ENCODE assay signal across 1 cellular context in the genomic region with DNA sequence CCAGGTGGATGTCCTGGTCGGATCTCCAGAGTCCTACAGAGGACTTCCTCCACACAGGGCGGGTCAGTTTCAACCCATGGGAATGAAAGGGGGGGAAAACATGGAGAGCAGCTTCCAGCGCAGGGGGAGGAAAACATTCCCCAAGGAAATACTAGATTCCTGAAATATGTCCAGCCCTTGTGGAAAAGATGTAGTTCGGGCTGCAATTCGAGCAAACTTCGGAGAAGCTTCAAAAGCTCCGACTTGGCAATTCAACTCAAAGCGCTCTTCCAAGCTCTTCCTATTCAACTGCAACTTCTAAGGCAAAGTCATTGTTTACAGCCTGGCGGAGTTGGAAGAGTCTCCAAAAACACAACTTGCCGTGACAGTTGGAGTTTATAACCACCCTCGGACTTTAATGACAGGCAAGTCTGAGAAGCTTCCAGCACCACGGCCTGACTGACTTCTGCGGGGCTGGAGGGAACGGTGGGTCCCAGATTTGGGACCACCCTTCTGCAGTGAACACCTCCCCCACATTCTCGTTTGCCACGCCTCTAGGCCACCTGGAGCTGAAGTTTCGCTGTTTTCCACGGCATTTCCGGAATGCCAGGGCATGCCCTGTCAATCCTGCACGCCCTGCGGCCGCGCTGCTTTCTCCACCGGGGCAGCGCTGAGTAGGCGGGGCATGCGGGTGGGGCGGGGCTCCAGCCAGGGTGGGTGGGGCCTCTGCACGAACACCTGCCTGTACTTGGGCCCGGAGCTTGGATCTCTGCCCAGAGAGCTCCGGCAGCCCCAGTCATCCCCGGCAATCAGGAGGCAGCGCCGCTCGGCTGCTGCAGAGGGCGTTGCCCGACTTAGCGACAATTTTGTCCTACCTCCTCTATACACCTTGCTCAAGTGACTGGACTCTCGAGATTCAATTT.
TF ChIP-seq lines count a peak whose summit lies in the region.

No MANE protein-coding gene starts in this region.

TF ChIP-seq in SK-N-SH, 30 proteins besides CTCF, POLR2A, EP300 and RAD21 (continued from another document):
- TF ChIP-seq, protein P1, sequence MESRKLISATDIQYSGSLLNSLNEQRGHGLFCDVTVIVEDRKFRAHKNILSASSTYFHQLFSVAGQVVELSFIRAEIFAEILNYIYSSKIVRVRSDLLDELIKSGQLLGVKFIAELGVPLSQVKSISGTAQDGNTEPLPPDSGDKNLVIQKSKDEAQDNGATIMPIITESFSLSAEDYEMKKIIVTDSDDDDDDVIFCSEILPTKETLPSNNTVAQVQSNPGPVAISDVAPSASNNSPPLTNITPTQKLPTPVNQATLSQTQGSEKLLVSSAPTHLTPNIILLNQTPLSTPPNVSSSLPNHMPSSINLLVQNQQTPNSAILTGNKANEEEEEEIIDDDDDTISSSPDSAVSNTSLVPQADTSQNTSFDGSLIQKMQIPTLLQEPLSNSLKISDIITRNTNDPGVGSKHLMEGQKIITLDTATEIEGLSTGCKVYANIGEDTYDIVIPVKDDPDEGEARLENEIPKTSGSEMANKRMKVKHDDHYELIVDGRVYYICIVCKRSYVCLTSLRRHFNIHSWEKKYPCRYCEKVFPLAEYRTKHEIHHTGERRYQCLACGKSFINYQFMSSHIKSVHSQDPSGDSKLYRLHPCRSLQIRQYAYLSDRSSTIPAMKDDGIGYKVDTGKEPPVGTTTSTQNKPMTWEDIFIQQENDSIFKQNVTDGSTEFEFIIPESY (IDR thresholded peaks at IDR 0.05; ENCODE audit: borderline replicate concordance, low read depth) = no peak
- TF ChIP-seq CHD2 (IDR thresholded peaks at IDR 0.05; ENCODE audit: low read length, partially characterized antibody) (no peak), SMC3 (IDR thresholded peaks at IDR 0.05; ENCODE audit: low read depth, low read length) (0 out of 2 replicates have a peak, but pooled peaks have one; percentile 7), TCF12 (IDR thresholded peaks at IDR 0.05) (peak; percentile 0; the same call in 1 of the 2 replicates), NRF1 (IDR thresholded peaks at IDR 0.05; ENCODE audit: low read depth, low read length) (no peak), JUND (IDR thresholded peaks at IDR 0.05) (no peak), FOXJ3 (CRISPR knock-in tag; IDR thresholded peaks at IDR 0.05) (no peak), SIN3A (IDR thresholded peaks at IDR 0.05; ENCODE audit: borderline replicate concordance, low read depth, low read length) (peak; percentile 39; the same call in 1 of the 2 replicates)
- TF ChIP-seq, protein P2, sequence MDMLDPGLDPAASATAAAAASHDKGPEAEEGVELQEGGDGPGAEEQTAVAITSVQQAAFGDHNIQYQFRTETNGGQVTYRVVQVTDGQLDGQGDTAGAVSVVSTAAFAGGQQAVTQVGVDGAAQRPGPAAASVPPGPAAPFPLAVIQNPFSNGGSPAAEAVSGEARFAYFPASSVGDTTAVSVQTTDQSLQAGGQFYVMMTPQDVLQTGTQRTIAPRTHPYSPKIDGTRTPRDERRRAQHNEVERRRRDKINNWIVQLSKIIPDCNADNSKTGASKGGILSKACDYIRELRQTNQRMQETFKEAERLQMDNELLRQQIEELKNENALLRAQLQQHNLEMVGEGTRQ (IDR thresholded peaks at IDR 0.05; ENCODE audit: borderline replicate concordance, low read depth, low read length) = no peak
- TF ChIP-seq, protein P3, sequence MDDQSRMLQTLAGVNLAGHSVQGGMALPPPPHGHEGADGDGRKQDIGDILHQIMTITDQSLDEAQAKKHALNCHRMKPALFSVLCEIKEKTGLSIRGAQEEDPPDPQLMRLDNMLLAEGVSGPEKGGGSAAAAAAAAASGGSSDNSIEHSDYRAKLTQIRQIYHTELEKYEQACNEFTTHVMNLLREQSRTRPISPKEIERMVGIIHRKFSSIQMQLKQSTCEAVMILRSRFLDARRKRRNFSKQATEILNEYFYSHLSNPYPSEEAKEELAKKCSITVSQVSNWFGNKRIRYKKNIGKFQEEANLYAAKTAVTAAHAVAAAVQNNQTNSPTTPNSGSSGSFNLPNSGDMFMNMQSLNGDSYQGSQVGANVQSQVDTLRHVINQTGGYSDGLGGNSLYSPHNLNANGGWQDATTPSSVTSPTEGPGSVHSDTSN (IDR thresholded peaks at IDR 0.05) = peak; percentile 83
- TF ChIP-seq, protein P4, sequence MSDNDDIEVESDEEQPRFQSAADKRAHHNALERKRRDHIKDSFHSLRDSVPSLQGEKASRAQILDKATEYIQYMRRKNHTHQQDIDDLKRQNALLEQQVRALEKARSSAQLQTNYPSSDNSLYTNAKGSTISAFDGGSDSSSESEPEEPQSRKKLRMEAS (IDR thresholded peaks at IDR 0.05; ENCODE audit: low read depth) = 0 out of 2 replicates have a peak, but pooled peaks have one; percentile 38
TF ChIP-seq in SK-N-SH: peak in this region for 6.
